Comparison of ENCODE assay signal across 1 cellular context in the genomic region with DNA sequence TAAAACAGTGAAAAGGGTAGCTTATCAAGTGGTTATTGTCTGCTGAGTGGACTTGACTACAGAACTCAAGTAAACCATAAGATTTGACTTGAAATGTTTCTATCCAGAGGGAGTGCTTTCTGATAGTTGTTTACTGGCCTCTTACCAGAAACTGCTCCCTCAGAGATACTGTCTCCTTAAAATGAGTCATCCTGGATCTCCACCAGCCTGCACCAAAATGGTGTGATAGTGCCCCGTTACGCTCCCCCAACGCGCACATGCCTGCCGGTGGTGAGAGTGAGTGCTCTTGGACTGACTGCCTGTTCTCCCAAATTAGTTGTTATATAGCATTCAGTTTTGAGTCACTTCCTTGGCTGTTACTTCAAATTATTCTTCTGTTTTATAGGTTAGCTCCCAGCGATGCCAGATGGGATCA.
TF ChIP-seq lines count a peak whose summit lies in the region.

No MANE protein-coding gene starts in this region.

TF ChIP-seq in K562, 482 proteins besides CTCF, POLR2A, EP300 and RAD21 (continued from another document):
- TF ChIP-seq, protein P1, sequence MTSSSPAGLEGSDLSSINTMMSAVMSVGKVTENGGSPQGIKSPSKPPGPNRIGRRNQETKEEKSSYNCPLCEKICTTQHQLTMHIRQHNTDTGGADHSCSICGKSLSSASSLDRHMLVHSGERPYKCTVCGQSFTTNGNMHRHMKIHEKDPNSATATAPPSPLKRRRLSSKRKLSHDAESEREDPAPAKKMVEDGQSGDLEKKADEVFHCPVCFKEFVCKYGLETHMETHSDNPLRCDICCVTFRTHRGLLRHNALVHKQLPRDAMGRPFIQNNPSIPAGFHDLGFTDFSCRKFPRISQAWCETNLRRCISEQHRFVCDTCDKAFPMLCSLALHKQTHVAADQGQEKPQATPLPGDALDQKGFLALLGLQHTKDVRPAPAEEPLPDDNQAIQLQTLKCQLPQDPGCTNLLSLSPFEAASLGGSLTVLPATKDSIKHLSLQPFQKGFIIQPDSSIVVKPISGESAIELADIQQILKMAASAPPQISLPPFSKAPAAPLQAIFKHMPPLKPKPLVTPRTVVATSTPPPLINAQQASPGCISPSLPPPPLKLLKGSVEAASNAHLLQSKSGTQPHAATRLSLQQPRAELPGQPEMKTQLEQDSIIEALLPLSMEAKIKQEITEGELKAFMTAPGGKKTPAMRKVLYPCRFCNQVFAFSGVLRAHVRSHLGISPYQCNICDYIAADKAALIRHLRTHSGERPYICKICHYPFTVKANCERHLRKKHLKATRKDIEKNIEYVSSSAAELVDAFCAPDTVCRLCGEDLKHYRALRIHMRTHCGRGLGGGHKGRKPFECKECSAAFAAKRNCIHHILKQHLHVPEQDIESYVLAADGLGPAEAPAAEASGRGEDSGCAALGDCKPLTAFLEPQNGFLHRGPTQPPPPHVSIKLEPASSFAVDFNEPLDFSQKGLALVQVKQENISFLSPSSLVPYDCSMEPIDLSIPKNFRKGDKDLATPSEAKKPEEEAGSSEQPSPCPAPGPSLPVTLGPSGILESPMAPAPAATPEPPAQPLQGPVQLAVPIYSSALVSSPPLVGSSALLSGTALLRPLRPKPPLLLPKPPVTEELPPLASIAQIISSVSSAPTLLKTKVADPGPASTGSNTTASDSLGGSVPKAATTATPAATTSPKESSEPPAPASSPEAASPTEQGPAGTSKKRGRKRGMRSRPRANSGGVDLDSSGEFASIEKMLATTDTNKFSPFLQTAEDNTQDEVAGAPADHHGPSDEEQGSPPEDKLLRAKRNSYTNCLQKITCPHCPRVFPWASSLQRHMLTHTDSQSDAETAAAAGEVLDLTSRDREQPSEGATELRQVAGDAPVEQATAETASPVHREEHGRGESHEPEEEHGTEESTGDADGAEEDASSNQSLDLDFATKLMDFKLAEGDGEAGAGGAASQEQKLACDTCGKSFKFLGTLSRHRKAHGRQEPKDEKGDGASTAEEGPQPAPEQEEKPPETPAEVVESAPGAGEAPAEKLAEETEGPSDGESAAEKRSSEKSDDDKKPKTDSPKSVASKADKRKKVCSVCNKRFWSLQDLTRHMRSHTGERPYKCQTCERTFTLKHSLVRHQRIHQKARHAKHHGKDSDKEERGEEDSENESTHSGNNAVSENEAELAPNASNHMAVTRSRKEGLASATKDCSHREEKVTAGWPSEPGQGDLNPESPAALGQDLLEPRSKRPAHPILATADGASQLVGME (CRISPR knock-in tag; IDR thresholded peaks at IDR 0.05): no peak
- TF ChIP-seq YY1 (IDR thresholded peaks at IDR 0.05; ENCODE audit: borderline replicate concordance in 1 of 3, control insufficient read depth in 1 of 3, extremely low read depth in 1 of 3, insufficient read depth in 3 of 3, insufficient read length in 1 of 3, insufficient replicate concordance in 2 of 3, low read depth in 1 of 3, low read length in 2 of 3): peak in 1 of 3 experiments; percentile 76
- TF ChIP-seq, protein P2, sequence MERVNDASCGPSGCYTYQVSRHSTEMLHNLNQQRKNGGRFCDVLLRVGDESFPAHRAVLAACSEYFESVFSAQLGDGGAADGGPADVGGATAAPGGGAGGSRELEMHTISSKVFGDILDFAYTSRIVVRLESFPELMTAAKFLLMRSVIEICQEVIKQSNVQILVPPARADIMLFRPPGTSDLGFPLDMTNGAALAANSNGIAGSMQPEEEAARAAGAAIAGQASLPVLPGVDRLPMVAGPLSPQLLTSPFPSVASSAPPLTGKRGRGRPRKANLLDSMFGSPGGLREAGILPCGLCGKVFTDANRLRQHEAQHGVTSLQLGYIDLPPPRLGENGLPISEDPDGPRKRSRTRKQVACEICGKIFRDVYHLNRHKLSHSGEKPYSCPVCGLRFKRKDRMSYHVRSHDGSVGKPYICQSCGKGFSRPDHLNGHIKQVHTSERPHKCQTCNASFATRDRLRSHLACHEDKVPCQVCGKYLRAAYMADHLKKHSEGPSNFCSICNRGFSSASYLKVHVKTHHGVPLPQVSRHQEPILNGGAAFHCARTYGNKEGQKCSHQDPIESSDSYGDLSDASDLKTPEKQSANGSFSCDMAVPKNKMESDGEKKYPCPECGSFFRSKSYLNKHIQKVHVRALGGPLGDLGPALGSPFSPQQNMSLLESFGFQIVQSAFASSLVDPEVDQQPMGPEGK (CRISPR knock-in tag; IDR thresholded peaks at IDR 0.05; ENCODE audit: borderline replicate concordance): no peak
- TF ChIP-seq, protein P3, sequence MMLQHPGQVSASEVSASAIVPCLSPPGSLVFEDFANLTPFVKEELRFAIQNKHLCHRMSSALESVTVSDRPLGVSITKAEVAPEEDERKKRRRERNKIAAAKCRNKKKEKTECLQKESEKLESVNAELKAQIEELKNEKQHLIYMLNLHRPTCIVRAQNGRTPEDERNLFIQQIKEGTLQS (IDR thresholded peaks at IDR 0.05): peak; percentile 95
- TF ChIP-seq, protein P3 (CRISPR knock-in tag; conservative IDR thresholded peaks at IDR 0.05): peak; percentile 58
